ENCODE assay signal across 25 cellular contexts in genomic region chr11:35582033-35582432, GRCh38. TPM values are rescaled to one million over a fixed set of nuclear protein-coding genes. Genes with fewer than 3 reads are reported as not detected.
DNase-seq lines count a peak whose midpoint lies in the region; ATAC-seq and TF ChIP-seq lines count a peak whose summit lies in the region.
"Had no signal": no experiment of that assay in that cellular context is flagged by ENCODE, and none has a peak within 500 bp of the region (broad histone marks: within the 10 kb centered on the region; RNA-seq: fewer than 3 reads in every experiment).

No MANE protein-coding gene starts in this region.

- no peaks in the 10 kb centered on the region for H3K4me1 ChIP-seq in breast epithelium

- no peaks in the 10 kb centered on the region for H3K36me3 ChIP-seq in breast epithelium

- no peaks in the 10 kb centered on the region for H3K36me3 Mint-ChIP-seq in MCF 10A (ENCODE audit: insufficient read depth, unreplicated experiment)
- H3K36me3 Mint-ChIP-seq in chondrocyte (ENCODE audit: low read depth) = no peaks in the 10 kb centered on the region
- H3K36me3 Mint-ChIP-seq in nephron progenitor cell (ENCODE audit: low read depth) = no peaks in the 10 kb centered on the region
- no peaks in the 10 kb centered on the region for H3K36me3 Mint-ChIP-seq in stimulated activated effector memory CD8-positive, alpha-beta T cell treated with anti-CD3 and anti-CD28 coated beads, Interleukin-12 subunit alpha, Interleukin-12 subunit beta, amount 100 ng/mL, for 72 hours
- H3K36me3 Mint-ChIP-seq in activated naive CD8-positive, alpha-beta T cell treated with anti-CD3 and anti-CD28 coated beads for 36 hours = no peaks in the 10 kb centered on the region
- H3K36me3 Mint-ChIP-seq: CD4-positive, CD25-positive, alpha-beta regulatory T cell had no signal

- H3K4me3 Mint-ChIP-seq in MCF 10A (ENCODE audit: unreplicated experiment) (no peak overlapping the region), chondrocyte (ENCODE audit: unreplicated experiment) (no peak overlapping the region), nephron progenitor cell (no peak overlapping the region)
- H3K4me3 Mint-ChIP-seq in stimulated activated effector memory CD8-positive, alpha-beta T cell treated with anti-CD3 and anti-CD28 coated beads, Interleukin-12 subunit alpha, Interleukin-12 subunit beta, amount 100 ng/mL, for 72 hours = no peak overlapping the region
- H3K4me3 Mint-ChIP-seq in activated naive CD8-positive, alpha-beta T cell treated with anti-CD3 and anti-CD28 coated beads for 36 hours = no peak overlapping the region
- H3K4me3 Mint-ChIP-seq: CD4-positive, CD25-positive, alpha-beta regulatory T cell had no signal

- no peaks in the 10 kb centered on the region for H3K9me3 Mint-ChIP-seq in MCF 10A (ENCODE audit: unreplicated experiment)
- H3K9me3 Mint-ChIP-seq in chondrocyte (ENCODE audit: low read depth) = no peaks in the 10 kb centered on the region
- H3K9me3 Mint-ChIP-seq in nephron progenitor cell = no peaks in the 10 kb centered on the region
- H3K9me3 Mint-ChIP-seq in stimulated activated effector memory CD8-positive, alpha-beta T cell treated with anti-CD3 and anti-CD28 coated beads, Interleukin-12 subunit alpha, Interleukin-12 subunit beta, amount 100 ng/mL, for 72 hours = no peaks in the 10 kb centered on the region
- H3K9me3 Mint-ChIP-seq in activated naive CD8-positive, alpha-beta T cell treated with anti-CD3 and anti-CD28 coated beads for 36 hours = no peaks in the 10 kb centered on the region

- H3K9me3 ChIP-seq in breast epithelium = no peaks in the 10 kb centered on the region

- H3K27me3 ChIP-seq in breast epithelium = no peaks in the 10 kb centered on the region

- peak overlapping the region; percentile 7 for H3K27ac Mint-ChIP-seq in MCF 10A (ENCODE audit: low read depth, unreplicated experiment)
- H3K27ac Mint-ChIP-seq in chondrocyte (ENCODE audit: unreplicated experiment) = peak overlapping the region; percentile 69
- H3K27ac Mint-ChIP-seq in nephron progenitor cell = peak overlapping the region; percentile 19
- H3K27ac Mint-ChIP-seq in stimulated activated effector memory CD8-positive, alpha-beta T cell treated with anti-CD3 and anti-CD28 coated beads, Interleukin-12 subunit alpha, Interleukin-12 subunit beta, amount 100 ng/mL, for 72 hours = no peak overlapping the region
- H3K27ac Mint-ChIP-seq in activated naive CD8-positive, alpha-beta T cell treated with anti-CD3 and anti-CD28 coated beads for 36 hours = no peak overlapping the region
- H3K27ac Mint-ChIP-seq: CD4-positive, CD25-positive, alpha-beta regulatory T cell had no signal

- H3K27me3 Mint-ChIP-seq in MCF 10A (ENCODE audit: insufficient read depth, unreplicated experiment) = no peaks in the 10 kb centered on the region
- H3K27me3 Mint-ChIP-seq in chondrocyte (ENCODE audit: low read depth) = no peaks in the 10 kb centered on the region
- H3K27me3 Mint-ChIP-seq in nephron progenitor cell (ENCODE audit: low read depth, poor library complexity) = peaks cover 9% of the 10 kb centered on the region
- H3K27me3 Mint-ChIP-seq in activated naive CD8-positive, alpha-beta T cell treated with anti-CD3 and anti-CD28 coated beads for 36 hours = peaks cover 34% of the 10 kb centered on the region

- H3K4me3 ChIP-seq in breast epithelium = no peak overlapping the region
- H3K4me3 ChIP-seq: GM12878, PC-9, SK-N-MC had no signal

- no TSS peak for BruUV-seq in MCF 10A (replicated peaks; lab: Mats Ljungman, UMichigan)

- TF ChIP-seq CTCF in MCF 10A (IDR thresholded peaks at IDR 0.05; ENCODE audit: unreplicated experiment) (no peak), breast epithelium (IDR thresholded peaks at IDR 0.05) (no peak), chondrocyte (IDR thresholded peaks at IDR 0.05) (no peak), nephron progenitor cell (IDR thresholded peaks at IDR 0.05) (no peak)

- intact Hi-C loops in MCF 10A (cut with micrococcal nuclease) = no loop called here
- intact Hi-C loops in breast epithelium (cut with DNase I; ENCODE audit: low total_unique reads) = no loop called here

- CTCF ChIA-PET in MCF 10A (lab: Yijun Ruan, JAX) = interaction anchor here (0.5 to 0.7 kb wide), 2 partner anchors 27 to 199 kb away, joined by 3 read pairs; no protein-coding TSS in a partner anchor

- no peak overlapping the region for H3K27ac ChIP-seq in breast epithelium
- H3K27ac ChIP-seq: 22Rv1, HL-60, PC-9, RWPE1, SK-N-MC had no signal

- H3K4me1 Mint-ChIP-seq in MCF 10A (ENCODE audit: insufficient read depth, unreplicated experiment) (peaks cover 33% of the 10 kb centered on the region), chondrocyte (ENCODE audit: low read depth) (peaks cover 43% of the 10 kb centered on the region), nephron progenitor cell (peaks cover 23% of the 10 kb centered on the region)
- H3K4me1 Mint-ChIP-seq in stimulated activated effector memory CD8-positive, alpha-beta T cell treated with anti-CD3 and anti-CD28 coated beads, Interleukin-12 subunit alpha, Interleukin-12 subunit beta, amount 100 ng/mL, for 72 hours = no peaks in the 10 kb centered on the region
- H3K4me1 Mint-ChIP-seq in activated naive CD8-positive, alpha-beta T cell treated with anti-CD3 and anti-CD28 coated beads for 36 hours = no peaks in the 10 kb centered on the region
- H3K4me1 Mint-ChIP-seq: CD4-positive, CD25-positive, alpha-beta regulatory T cell had no signal

- POLR2A ChIA-PET in MCF 10A (lab: Yijun Ruan, JAX) = no interaction called here

- no peak for TF ChIP-seq POLR2A in breast epithelium (IDR thresholded peaks at IDR 0.05)

- DNase-seq in MCF 10A (ENCODE audit: unreplicated experiment) = no peak
- no peak for DNase-seq in breast epithelium (ENCODE audit: low spot score in 2 of 2)
- DNase-seq in chondrocyte (ENCODE audit: low spot score) = no peak
- DNase-seq in nephron progenitor cell = no peak
- DNase-seq in stimulated activated effector memory CD8-positive, alpha-beta T cell treated with anti-CD3 and anti-CD28 coated beads, Interleukin-12 subunit alpha, Interleukin-12 subunit beta, amount 100 ng/mL, for 72 hours (ENCODE audit: low spot score in 2 of 2) = no peak
- no peak for DNase-seq in activated naive CD8-positive, alpha-beta T cell treated with anti-CD3 and anti-CD28 coated beads for 36 hours
- no peak for DNase-seq in CD1c-positive myeloid dendritic cell (ENCODE audit: extremely low spot score)
- DNase-seq: CD4-positive, CD25-positive, alpha-beta regulatory T cell; DMS53; GDM1; Karpas-422; NCI-H1105 treated with DMSO at 0.1 percent for 48 hours; NCI-H146; NCI-H2029; NCI-H446 treated with DMSO at 0.1 percent for 48 hours; NCI-H526; PC-9; SHP77 had no signal

- ATAC-seq in stimulated activated effector memory CD8-positive, alpha-beta T cell treated with anti-CD3 and anti-CD28 coated beads, Interleukin-12 subunit alpha, Interleukin-12 subunit beta, amount 100 ng/mL, for 72 hours = peak; percentile 28
- ATAC-seq in GM19351 (IDR thresholded peaks at IDR 0.05; ENCODE audit: unreplicated experiment) = no peak
- ATAC-seq: GM12878, HCT116 had no signal

RNA-seq across cellular contexts. Expression of gene FJX1, which starts 36.2 kb away (rescaled TPM):
- 33.3 and 53.7 TPM in 2 replicates for total RNA-seq in MCF 10A (2022)
- total RNA-seq in breast epithelium = 10 to 100 TPM in 1 of 3 donors, 1 to 10 TPM in 2; 1.1 to 12.1 (median 8.3) TPM
- 15.2 to 22.8 TPM (median 15.9 TPM) in 3 replicates for total RNA-seq in chondrocyte
- total RNA-seq in activated naive CD8-positive, alpha-beta T cell treated with anti-CD3 and anti-CD28 coated beads for 36 hours = 1 to 10 TPM; 2.5 to 3.8 TPM
- total RNA-seq: CD4-positive, CD25-positive, alpha-beta regulatory T cell had no signal

RNA-seq across cellular contexts. Expression of gene PAMR1, which starts 56.6 kb away (rescaled TPM):
- total RNA-seq in MCF 10A (2022) = 0.51 TPM in 1 of 2 replicates, not detected in the other
- 10 to 100 TPM in 2 of 3 donors, 1 to 10 TPM in 1; 8.8 to 36.4 (median 11.3) TPM for total RNA-seq in breast epithelium
- total RNA-seq in chondrocyte = 1.4 to 2.9 TPM (median 1.6 TPM) in 3 replicates
- not detected for total RNA-seq in activated naive CD8-positive, alpha-beta T cell treated with anti-CD3 and anti-CD28 coated beads for 36 hours
- total RNA-seq: CD4-positive, CD25-positive, alpha-beta regulatory T cell; GM12878 had no signal

Comparison
In these comparisons a context has a peak if more than half of its experiments do, and no peak if none do; other contexts are left out.
1. H3K27ac Mint-ChIP-seq: peak in MCF 10A (single experiment), chondrocyte (single experiment) and nephron progenitor cell (single experiment); none in stimulated activated effector memory CD8-positive, alpha-beta T cell treated with anti-CD3 and anti-CD28 coated beads, Interleukin-12 subunit alpha, Interleukin-12 subunit beta, amount 100 ng/mL, for 72 hours (single experiment) and activated naive CD8-positive, alpha-beta T cell treated with anti-CD3 and anti-CD28 coated beads for 36 hours (single experiment).